15 cellular contexts compared by ENCODE assay signal in genomic region chr5:168136340-168136739, GRCh38.
DNase-seq lines count a peak whose midpoint lies in the region; ATAC-seq and TF ChIP-seq lines count a peak whose summit lies in the region.
"Had no signal": no experiment of that assay in that cellular context is flagged by ENCODE, and none has a peak within 500 bp of the region (broad histone marks: within the 10 kb centered on the region; RNA-seq: fewer than 3 reads in every experiment).

No MANE protein-coding gene starts in this region.

- H3K27ac ChIP-seq in right cardiac atrium (ENCODE audit: low read length) (peak overlapping the region; percentile 12), WERI-Rb-1 (no peak overlapping the region)
- H3K27ac ChIP-seq: coronary artery had no signal

- H3K36me3 ChIP-seq in WERI-Rb-1: no peaks in the 10 kb centered on the region

- no peak overlapping the region for H3K27ac Mint-ChIP-seq in type B pancreatic cell
- H3K27ac Mint-ChIP-seq: activated CD8-positive, alpha-beta memory T cell treated with anti-CD3 and anti-CD28 coated beads, Interleukin-2, amount 10 ng/mL, durations not matched to agents 7 days and 5 days; B cell had no signal

- intact Hi-C loops in right cardiac atrium (cut with DNase I): no loop called here

- H3K4me1 ChIP-seq in right cardiac atrium (ENCODE audit: control insufficient read depth, insufficient read depth, low read length): peaks cover 4% of the 10 kb centered on the region

- WGBS in right cardiac atrium: 71% methylated on average over 5 of the region's 5 CpGs

- peaks cover 6% of the 10 kb centered on the region for H3K4me1 Mint-ChIP-seq in type B pancreatic cell (ENCODE audit: unreplicated experiment)
- H3K4me1 Mint-ChIP-seq: B cell had no signal

- H3K9me3 ChIP-seq in right cardiac atrium (ENCODE audit: control insufficient read depth, low read length) (no peaks in the 10 kb centered on the region), WERI-Rb-1 (ENCODE audit: severe bottlenecking) (no peaks in the 10 kb centered on the region)

- H3K4me3 Mint-ChIP-seq in type B pancreatic cell: no peak overlapping the region
- H3K4me3 Mint-ChIP-seq: activated CD8-positive, alpha-beta memory T cell treated with anti-CD3 and anti-CD28 coated beads, Interleukin-2, amount 10 ng/mL, durations not matched to agents 7 days and 5 days; B cell had no signal

- no peaks in the 10 kb centered on the region for H3K36me3 Mint-ChIP-seq in type B pancreatic cell
- H3K36me3 Mint-ChIP-seq: activated CD8-positive, alpha-beta memory T cell treated with anti-CD3 and anti-CD28 coated beads, Interleukin-2, amount 10 ng/mL, durations not matched to agents 7 days and 5 days had no signal

- DNase-seq in right cardiac atrium (peak in 1 of 3 donors; percentile 53), SHP77 (lab: John Stamatoyannopoulos, UW) (no peak), WERI-Rb-1 (no peak), type B pancreatic cell (ENCODE audit: extremely low spot score, unreplicated experiment) (no peak)
- no peak for DNase-seq in activated naive CD4-positive, alpha-beta T cell treated with anti-CD3 and anti-CD28 coated beads, Interleukin-2, amount 50 U/mL, for 16 hours
- DNase-seq: activated CD8-positive, alpha-beta memory T cell treated with anti-CD3 and anti-CD28 coated beads, Interleukin-2, amount 10 ng/mL, durations not matched to agents 7 days and 5 days; DND-41; NCI-H1417; NCI-H69; SIG-M5 had no signal

- peaks cover 10% of the 10 kb centered on the region for H3K27me3 Mint-ChIP-seq in type B pancreatic cell

- no peaks in the 10 kb centered on the region for H3K9me3 Mint-ChIP-seq in type B pancreatic cell

- no peak for TF ChIP-seq CTCF in WERI-Rb-1 (IDR thresholded peaks at IDR 0.05; ENCODE audit: low read depth, low read length)
- no peak for TF ChIP-seq CTCF in type B pancreatic cell (conservative IDR thresholded peaks at IDR 0.05)

- no peaks in the 10 kb centered on the region for H3K27me3 ChIP-seq in right cardiac atrium (ENCODE audit: control insufficient read depth, insufficient read depth)
- H3K27me3 ChIP-seq in WERI-Rb-1 (ENCODE audit: insufficient read depth, low read depth, severe bottlenecking): no peaks in the 10 kb centered on the region

- H3K4me3 ChIP-seq in right cardiac atrium (ENCODE audit: low read length): no peak overlapping the region
- H3K4me3 ChIP-seq in WERI-Rb-1 (ENCODE audit: low read depth, low read length): no peak overlapping the region
- H3K4me3 ChIP-seq: coronary artery had no signal

- ATAC-seq in GM18873 (IDR thresholded peaks at IDR 0.05; ENCODE audit: low FRiP score, unreplicated experiment): peak; percentile 4
- ATAC-seq in GM21515 (IDR thresholded peaks at IDR 0.05; ENCODE audit: unreplicated experiment): peak; percentile 18
- ATAC-seq in HG03095 (IDR thresholded peaks at IDR 0.05; ENCODE audit: unreplicated experiment): peak; percentile 15
- ATAC-seq in right cardiac atrium: peak; percentile 49 to 58
- ATAC-seq: activated CD8-positive, alpha-beta memory T cell treated with anti-CD3 and anti-CD28 coated beads, Interleukin-2, amount 10 ng/mL, durations not matched to agents 7 days and 5 days had no signal
